Comparison of ENCODE assay signal across 9 cellular contexts in genomic region chr17:47254403-47254943, GRCh38. TPM values are rescaled to one million over a fixed set of nuclear protein-coding genes. Genes with fewer than 3 reads are reported as not detected.
DNase-seq lines count a peak whose midpoint lies in the region; ATAC-seq and TF ChIP-seq lines count a peak whose summit lies in the region.
"Had no signal": no experiment of that assay in that cellular context is flagged by ENCODE, and none has a peak within 500 bp of the region (broad histone marks: within the 10 kb centered on the region; RNA-seq: fewer than 3 reads in every experiment).

No MANE protein-coding gene starts in this region.

- peaks cover 4 to 9% of the 10 kb centered on the region in 2 experiments; a peak in 1 of 4 replicates for H3K4me1 ChIP-seq in SK-N-SH (ENCODE audit: control insufficient read depth in 1 of 2, insufficient read depth in 2 of 2, low read depth in 1 of 2, low read length in 1 of 2)
- H3K4me1 ChIP-seq in suprapubic skin: peaks cover 41% of the 10 kb centered on the region

- H3K9me3 ChIP-seq in SK-N-SH (no peaks in the 10 kb centered on the region), suprapubic skin (no peaks in the 10 kb centered on the region)

- H3K36me3 ChIP-seq in SK-N-SH (replicated peaks in 1 of 2; ENCODE audit: control insufficient read depth in 1 of 2, insufficient read depth in 2 of 2, low read length in 1 of 2) (no peaks in the 10 kb centered on the region), suprapubic skin (no peaks in the 10 kb centered on the region)

- no peaks in the 10 kb centered on the region for H4K20me1 ChIP-seq in SK-N-SH (ENCODE audit: insufficient read depth)

- H3K36me3 Mint-ChIP-seq in activated T-helper 1 cell treated with anti-CD3 and anti-CD28 coated beads, Interleukin-12 subunit alpha, Interleukin-12 subunit beta, Interleukin-2, Interleukin-4 antibody, amounts not matched to agents 30 ng/mL and 10 ng/mL and 1 ng/mL, durations not matched to agents 14 hours and 24 hours and 36 hours (ENCODE audit: low read depth): no peaks in the 10 kb centered on the region
- H3K36me3 Mint-ChIP-seq in immature natural killer cell: no peaks in the 10 kb centered on the region

- peak overlapping the region; percentile 87 for H3K4me3 Mint-ChIP-seq in activated T-helper 1 cell treated with anti-CD3 and anti-CD28 coated beads, Interleukin-12 subunit alpha, Interleukin-12 subunit beta, Interleukin-2, Interleukin-4 antibody, amounts not matched to agents 30 ng/mL and 10 ng/mL and 1 ng/mL, durations not matched to agents 14 hours and 24 hours and 36 hours
- peak overlapping the region; percentile 82 to 94 (median 87) for H3K4me3 Mint-ChIP-seq in immature natural killer cell

- intact Hi-C loops in activated T-helper 1 cell treated with anti-CD3 and anti-CD28 coated beads, Interleukin-12 subunit alpha, Interleukin-12 subunit beta, Interleukin-2, Interleukin-4 antibody, amounts not matched to agents 30 ng/mL and 10 ng/mL and 1 ng/mL, durations not matched to agents 14 hours and 24 hours and 36 hours (cut with micrococcal nuclease): no loop called here

- no peaks in the 10 kb centered on the region for H3K27me3 ChIP-seq in SK-N-SH (ENCODE audit: insufficient read depth)
- peaks cover 32% of the 10 kb centered on the region for H3K27me3 ChIP-seq in suprapubic skin

- no peak for TF ChIP-seq POLR2A in suprapubic skin (IDR thresholded peaks at IDR 0.05)

- 31% methylated on average over 15 of the region's 15 CpGs for WGBS in SK-N-SH (ENCODE audit: low lambda C conversion rate)
- WGBS in suprapubic skin: 12% methylated on average over 15 of the region's 15 CpGs

- H3K27me3 Mint-ChIP-seq in activated T-helper 1 cell treated with anti-CD3 and anti-CD28 coated beads, Interleukin-12 subunit alpha, Interleukin-12 subunit beta, Interleukin-2, Interleukin-4 antibody, amounts not matched to agents 30 ng/mL and 10 ng/mL and 1 ng/mL, durations not matched to agents 14 hours and 24 hours and 36 hours (ENCODE audit: insufficient read depth): peaks cover 68% of the 10 kb centered on the region
- H3K27me3 Mint-ChIP-seq in immature natural killer cell (ENCODE audit: low read depth in 3 of 3): peaks cover 16 to 29% (median 18%) of the 10 kb centered on the region in 3 donors

- H3K79me2 ChIP-seq in SK-N-SH (ENCODE audit: insufficient read depth): peaks cover 6% of the 10 kb centered on the region; the same call in 1 of the 2 replicates

- H3K9ac ChIP-seq in SK-N-SH: peak overlapping the region; percentile 66

- H3F3A ChIP-seq in SK-N-SH (replicated peaks; ENCODE audit: insufficient read depth): peaks cover 5% of the 10 kb centered on the region

- H3K9me2 ChIP-seq in SK-N-SH: no peaks in the 10 kb centered on the region

- TF ChIP-seq CTCF in SK-N-SH (IDR thresholded peaks at IDR 0.05) (no peak), suprapubic skin (IDR thresholded peaks at IDR 0.05) (no peak)

- POLR2A ChIA-PET in SK-N-SH (lab: Yijun Ruan, JAX): interaction anchor here (0.9 kb wide), 1 partner anchor 21 kb away, joined by 3 read pairs; no protein-coding TSS in a partner anchor

- no peaks in the 10 kb centered on the region for H3K9me3 Mint-ChIP-seq in activated T-helper 1 cell treated with anti-CD3 and anti-CD28 coated beads, Interleukin-12 subunit alpha, Interleukin-12 subunit beta, Interleukin-2, Interleukin-4 antibody, amounts not matched to agents 30 ng/mL and 10 ng/mL and 1 ng/mL, durations not matched to agents 14 hours and 24 hours and 36 hours
- peaks cover 0 to 1% (median 0%) of the 10 kb centered on the region in 6 donors for H3K9me3 Mint-ChIP-seq in immature natural killer cell

- TF ChIP-seq EP300 in SK-N-SH (IDR thresholded peaks at IDR 0.05; ENCODE audit: borderline replicate concordance in 1 of 2, low read depth in 1 of 2, low read length in 1 of 2) (no peak), suprapubic skin (IDR thresholded peaks at IDR 0.05) (no peak)

- peak overlapping the region; percentile 81; the same call in 1 of the 2 replicates for H2AFZ ChIP-seq in SK-N-SH (ENCODE audit: low read depth)

- no peak for TF ChIP-seq RAD21 in SK-N-SH (IDR thresholded peaks at IDR 0.05; ENCODE audit: low read length)

- no peak; the same call in 2 of the 3 replicates for ATAC-seq in SK-N-SH treated with all-trans-retinoic acid at 6 μM for 48 hours

- DNase-seq in SK-N-SH (peak; percentile 65), immature natural killer cell (no peak), suprapubic skin (ENCODE audit: low spot score in 2 of 2) (no peak), activated gamma-delta T cell (lab: John Stamatoyannopoulos, UW) (no peak), iPS-NIHi11 (ENCODE audit: low spot score) (no peak), HUDEP-2 (lab: John Stamatoyannopoulos, UW; ENCODE audit: unreplicated experiment in 76 of 76) (no peak)
- no peak for DNase-seq in activated T-helper 1 cell treated with anti-CD3 and anti-CD28 coated beads, Interleukin-12 subunit alpha, Interleukin-12 subunit beta, Interleukin-2, Interleukin-4 antibody, amounts not matched to agents 30 ng/mL and 10 ng/mL and 1 ng/mL, durations not matched to agents 14 hours and 24 hours and 36 hours (ENCODE audit: low spot score)

- H3K4me3 ChIP-seq in SK-N-SH (ENCODE audit: low read depth in 2 of 2, low read length in 1 of 2) (peak overlapping the region; percentile 64 to 72), suprapubic skin (peak overlapping the region; percentile 77)

- CTCF ChIA-PET in SK-N-SH (lab: Yijun Ruan, JAX): interaction anchor here (0.6 to 8.3 kb wide), 13 partner anchors 10 to 60 kb away, joined by 3 to 84 read pairs (median 3); partner anchors contain the start of gene MYL4

- peak overlapping the region; percentile 29 for H3K27ac Mint-ChIP-seq in activated T-helper 1 cell treated with anti-CD3 and anti-CD28 coated beads, Interleukin-12 subunit alpha, Interleukin-12 subunit beta, Interleukin-2, Interleukin-4 antibody, amounts not matched to agents 30 ng/mL and 10 ng/mL and 1 ng/mL, durations not matched to agents 14 hours and 24 hours and 36 hours
- H3K27ac Mint-ChIP-seq in immature natural killer cell: no peak overlapping the region

- H3K27ac ChIP-seq in SK-N-SH (ENCODE audit: low read depth in 2 of 2, low read length in 1 of 2): no peak overlapping the region
- peak overlapping the region; percentile 86 for H3K27ac ChIP-seq in suprapubic skin
- H3K27ac ChIP-seq: C4-2B had no signal

- peak overlapping the region; percentile 88 for H3K4me2 ChIP-seq in SK-N-SH

- peaks cover 32% of the 10 kb centered on the region for H3K4me1 Mint-ChIP-seq in activated T-helper 1 cell treated with anti-CD3 and anti-CD28 coated beads, Interleukin-12 subunit alpha, Interleukin-12 subunit beta, Interleukin-2, Interleukin-4 antibody, amounts not matched to agents 30 ng/mL and 10 ng/mL and 1 ng/mL, durations not matched to agents 14 hours and 24 hours and 36 hours (ENCODE audit: low read depth)
- H3K4me1 Mint-ChIP-seq in immature natural killer cell: peaks cover 10 to 12% of the 10 kb centered on the region in 2 donors

TF ChIP-seq in SK-N-SH, 30 proteins besides CTCF, POLR2A, EP300 and RAD21 (continues in another document):
- TF ChIP-seq RCOR1 (IDR thresholded peaks at IDR 0.05; ENCODE audit: low read length) (no peak), JUND (IDR thresholded peaks at IDR 0.05) (no peak), NRF1 (IDR thresholded peaks at IDR 0.05; ENCODE audit: low read depth, low read length) (no peak), USF1 (IDR thresholded peaks at IDR 0.05; ENCODE audit: borderline replicate concordance, low read depth) (no peak), POLR2AphosphoS5 (IDR thresholded peaks at IDR 0.05; ENCODE audit: low read depth, low read length) (no peak), YY1 (IDR thresholded peaks at IDR 0.05; ENCODE audit: low read depth) (no peak)

TF ChIP-seq in SK-N-SH treated with all-trans-retinoic acid at 6 μM for 48 hours, 23 proteins besides CTCF, POLR2A, EP300 and RAD21 (continues in another document):
- TF ChIP-seq ZNF8 (CRISPR knock-in tag; IDR thresholded peaks at IDR 0.05) (no peak), ESRRG (CRISPR knock-in tag; IDR thresholded peaks at IDR 0.05) (no peak), ZC3H10 (CRISPR knock-in tag; IDR thresholded peaks at IDR 0.05) (no peak), CSDC2 (CRISPR knock-in tag; IDR thresholded peaks at IDR 0.05) (no peak), RARB (CRISPR knock-in tag; IDR thresholded peaks at IDR 0.05) (no peak), TOX (CRISPR knock-in tag; IDR thresholded peaks at IDR 0.05; ENCODE audit: borderline replicate concordance) (no peak), ZNF70 (CRISPR knock-in tag; IDR thresholded peaks at IDR 0.05) (no peak), TCF4 (CRISPR knock-in tag; IDR thresholded peaks at IDR 0.05; ENCODE audit: borderline replicate concordance) (no peak), ISL1 (CRISPR knock-in tag; IDR thresholded peaks at IDR 0.05) (no peak)

RNA-seq across cellular contexts. Expression of gene ITGB3, which starts 0.8 kb away (rescaled TPM):
- polyA plus RNA-seq in SK-N-SH (2012; rRNA removed): 4.4 and 4.6 TPM in 2 replicates
- 2.7 and 3.7 TPM in 2 replicates for polyA plus RNA-seq in SK-N-SH (2012; cell fraction: cytosol; rRNA removed)
- 1.6 and 3.0 TPM in 2 replicates for polyA plus RNA-seq in SK-N-SH (2012; cell fraction: nucleus; rRNA removed)
- total RNA-seq in activated T-helper 1 cell treated with anti-CD3 and anti-CD28 coated beads, Interleukin-12 subunit alpha, Interleukin-12 subunit beta, Interleukin-2, Interleukin-4 antibody, amounts not matched to agents 30 ng/mL and 10 ng/mL and 1 ng/mL, durations not matched to agents 14 hours and 24 hours and 36 hours: not detected in 2 replicates
- polyA plus RNA-seq in immature natural killer cell: 10 to 100 TPM in 1 of 3 donors, 1 to 10 TPM in 1, not detected in 1; 1.1 to 11.0 TPM
- 1 to 10 TPM in 3 of 4 donors, under 1 TPM in 1; 0.76 to 6.6 (median 4.6) TPM for total RNA-seq in suprapubic skin

RNA-seq across cellular contexts. Expression of gene MYL4, which starts 45.3 kb away (rescaled TPM):
- not detected in 2 replicates for polyA plus RNA-seq in SK-N-SH (2012; rRNA removed)
- polyA plus RNA-seq in SK-N-SH (2012; cell fraction: cytosol; rRNA removed): 0.04 TPM in 1 of 2 replicates, not detected in the other
- 0.23 TPM in 1 of 2 replicates, not detected in the other for polyA plus RNA-seq in SK-N-SH (2012; cell fraction: nucleus; rRNA removed)
- not detected in 2 replicates for total RNA-seq in activated T-helper 1 cell treated with anti-CD3 and anti-CD28 coated beads, Interleukin-12 subunit alpha, Interleukin-12 subunit beta, Interleukin-2, Interleukin-4 antibody, amounts not matched to agents 30 ng/mL and 10 ng/mL and 1 ng/mL, durations not matched to agents 14 hours and 24 hours and 36 hours
- polyA plus RNA-seq in immature natural killer cell: under 1 TPM in 1 of 3 donors, not detected in 2; 0.39 TPM
- not detected for total RNA-seq in suprapubic skin
